8 cellular contexts compared by ENCODE assay signal in the genomic region with DNA sequence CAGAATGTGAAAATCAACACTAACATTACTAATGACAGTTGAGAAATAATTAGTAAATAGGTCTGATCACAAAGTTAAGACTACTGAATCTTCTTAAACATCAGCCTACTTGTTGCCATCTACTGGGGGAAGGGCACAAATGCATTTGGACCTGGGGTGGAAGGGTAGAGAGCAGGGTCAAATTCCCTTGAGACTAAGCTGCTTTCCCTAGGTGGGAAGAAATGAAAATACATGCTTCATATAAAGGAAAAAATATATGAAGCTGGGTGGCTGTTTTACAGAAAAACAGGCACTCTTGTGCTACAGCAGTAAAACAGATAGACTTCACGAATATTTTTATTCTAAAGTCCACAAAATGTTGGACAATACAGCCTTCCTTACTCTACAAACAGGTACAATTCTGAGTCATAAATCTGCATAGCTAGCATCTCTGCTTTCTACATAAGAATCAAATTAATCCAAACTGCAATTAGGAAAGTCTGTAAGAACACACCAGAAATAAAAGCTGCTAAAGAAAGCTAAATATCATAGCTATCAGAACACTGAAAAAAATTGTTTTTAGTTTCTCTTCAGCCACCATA. TPM values are rescaled to one million over a fixed set of nuclear protein-coding genes. Genes with fewer than 3 reads are reported as not detected.
DNase-seq lines count a peak whose midpoint lies in the region; ATAC-seq and TF ChIP-seq lines count a peak whose summit lies in the region.

No MANE protein-coding gene starts in this region.

- H3K9me3 ChIP-seq in PC-3 (ENCODE audit: low read length) (no peaks in the 10 kb centered on the region), colonic mucosa (no peaks in the 10 kb centered on the region)

- peaks cover 50% of the 10 kb centered on the region for H3K36me3 Mint-ChIP-seq in stimulated activated effector memory CD8-positive, alpha-beta T cell treated with anti-CD3 and anti-CD28 coated beads, Interleukin-12 subunit alpha, Interleukin-12 subunit beta, amount 100 ng/mL, for 72 hours

- no peaks in the 10 kb centered on the region for H3K4me1 ChIP-seq in PC-3 (ENCODE audit: insufficient read depth, low read length)
- H3K4me1 ChIP-seq in colonic mucosa: peaks cover 4% of the 10 kb centered on the region

- H3K9me2 ChIP-seq in PC-3 (replicated peaks; ENCODE audit: low read length): no peaks in the 10 kb centered on the region

- H3K27ac Mint-ChIP-seq in stimulated activated effector memory CD8-positive, alpha-beta T cell treated with anti-CD3 and anti-CD28 coated beads, Interleukin-12 subunit alpha, Interleukin-12 subunit beta, amount 100 ng/mL, for 72 hours: peak overlapping the region; percentile 78

- H3K27me3 ChIP-seq in PC-3 (ENCODE audit: low read length) (no peaks in the 10 kb centered on the region), colonic mucosa (no peaks in the 10 kb centered on the region)

- CTCF ChIA-PET in PC-3 (lab: Charles Lee): interaction anchor here (0.8 kb wide), 1 partner anchor 111 kb away, joined by 6 read pairs; no protein-coding TSS in a partner anchor

- POLR2A ChIA-PET in PC-3 (lab: Charles Lee; ENCODE audit: unreplicated experiment): no interaction called here

- ATAC-seq in HG02623 (IDR thresholded peaks at IDR 0.05; ENCODE audit: unreplicated experiment): peak; percentile 56
- peak; percentile 77 for ATAC-seq in PC-3
- ATAC-seq in stimulated activated effector memory CD8-positive, alpha-beta T cell treated with anti-CD3 and anti-CD28 coated beads, Interleukin-12 subunit alpha, Interleukin-12 subunit beta, amount 100 ng/mL, for 72 hours: peak; percentile 67
- no peak for ATAC-seq in HG03159 (IDR thresholded peaks at IDR 0.05; ENCODE audit: unreplicated experiment)

- H2AFZ ChIP-seq in PC-3 (ENCODE audit: low read length): no peak overlapping the region

- H3K79me2 ChIP-seq in PC-3 (ENCODE audit: low read length): peaks cover 92% of the 10 kb centered on the region

- no TSS peak for BruUV-seq in PC-3 (replicated peaks; lab: Mats Ljungman, UMichigan)

- H4K20me1 ChIP-seq in PC-3 (ENCODE audit: low read length): peaks cover 24% of the 10 kb centered on the region

- H3K4me3 ChIP-seq in GM12864 (ENCODE audit: low read depth, low read length): no peak overlapping the region
- no peak overlapping the region for H3K4me3 ChIP-seq in PC-3 (ENCODE audit: low read length)
- no peak overlapping the region for H3K4me3 ChIP-seq in epithelial cell of proximal tubule (ENCODE audit: low read depth, low read length)
- H3K4me3 ChIP-seq in colonic mucosa: no peak overlapping the region

- no peak for DNase-seq in GM12864 (ENCODE audit: low read depth)
- DNase-seq in PC-3: peak; percentile 20
- no peak for DNase-seq in epithelial cell of proximal tubule (ENCODE audit: low read depth)
- no peak for DNase-seq in stimulated activated effector memory CD8-positive, alpha-beta T cell treated with anti-CD3 and anti-CD28 coated beads, Interleukin-12 subunit alpha, Interleukin-12 subunit beta, amount 100 ng/mL, for 72 hours (ENCODE audit: low spot score in 2 of 2)
- no peak for DNase-seq in colonic mucosa

- peaks cover 35% of the 10 kb centered on the region for H3K4me1 Mint-ChIP-seq in stimulated activated effector memory CD8-positive, alpha-beta T cell treated with anti-CD3 and anti-CD28 coated beads, Interleukin-12 subunit alpha, Interleukin-12 subunit beta, amount 100 ng/mL, for 72 hours

- peak overlapping the region; percentile 42 for H3K4me3 Mint-ChIP-seq in stimulated activated effector memory CD8-positive, alpha-beta T cell treated with anti-CD3 and anti-CD28 coated beads, Interleukin-12 subunit alpha, Interleukin-12 subunit beta, amount 100 ng/mL, for 72 hours

- no peak overlapping the region for H3K4me2 ChIP-seq in PC-3 (ENCODE audit: low read length)

- TF ChIP-seq CTCF in 22Rv1 (IDR thresholded peaks at IDR 0.05): peak; percentile 70
- peak; percentile 50 for TF ChIP-seq CTCF in GM12864 (IDR thresholded peaks at IDR 0.05; ENCODE audit: low read depth, low read length, missing control alignments)
- peak; percentile 59 for TF ChIP-seq CTCF in PC-3 (conservative IDR thresholded peaks at IDR 0.05; ENCODE audit: low read depth, low read length)
- peak; percentile 38 for TF ChIP-seq CTCF in epithelial cell of proximal tubule (conservative IDR thresholded peaks at IDR 0.05; ENCODE audit: low read depth, low read length)
- TF ChIP-seq CTCF in colonic mucosa (IDR thresholded peaks at IDR 0.05): no peak

- H3K27ac ChIP-seq in 22Rv1: no peak overlapping the region
- H3K27ac ChIP-seq in PC-3 (ENCODE audit: low read length): no peak overlapping the region
- no peak overlapping the region for H3K27ac ChIP-seq in colonic mucosa

- H3F3A ChIP-seq in PC-3 (ENCODE audit: low read length, unreplicated experiment): no peaks in the 10 kb centered on the region

- H3K9ac ChIP-seq in PC-3 (ENCODE audit: low read length) (no peak overlapping the region), colonic mucosa (ENCODE audit: low read depth in 2 of 2, low read length in 2 of 2) (no peak overlapping the region)

- peaks cover 4% of the 10 kb centered on the region; the same call in 1 of the 2 replicates for H3K36me3 ChIP-seq in PC-3 (ENCODE audit: low read depth, low read length)
- H3K36me3 ChIP-seq in colonic mucosa: peaks cover 9% of the 10 kb centered on the region

- intact Hi-C loops in PC-3 (cut with micrococcal nuclease): loop anchor here (2.0 to 10.0 kb wide), 2 partner anchors 46 to 110 kb away; no protein-coding TSS in a partner anchor
- intact Hi-C loops in colonic mucosa (cut with DNase I): loop anchor here (5.0 kb wide), 1 partner anchor 104 kb away; no protein-coding TSS in a partner anchor

- no peaks in the 10 kb centered on the region for H3K9me3 Mint-ChIP-seq in stimulated activated effector memory CD8-positive, alpha-beta T cell treated with anti-CD3 and anti-CD28 coated beads, Interleukin-12 subunit alpha, Interleukin-12 subunit beta, amount 100 ng/mL, for 72 hours

RNA-seq across cellular contexts. Expression of a gene that starts 10.9 kb away (rescaled TPM):
- total RNA-seq in PC-3 (2014; rRNA removed): 113 and 147 TPM in 2 replicates
- 84.1 and 96.7 TPM in 2 replicates for total RNA-seq in epithelial cell of proximal tubule
- total RNA-seq in colonic mucosa: 100 to 1,000 TPM; 180 to 209 TPM

RNA-seq across cellular contexts. Expression of a gene that starts 11.4 kb away (rescaled TPM):
- total RNA-seq in PC-3 (2014; rRNA removed) (3.6 and 4.3 TPM in 2 replicates), epithelial cell of proximal tubule (1.8 and 2.1 TPM in 2 replicates), colonic mucosa (1 to 10 TPM in 1 of 2 donors, under 1 TPM in 1; 0.77 to 1.9 TPM)
